In the genomic region with DNA sequence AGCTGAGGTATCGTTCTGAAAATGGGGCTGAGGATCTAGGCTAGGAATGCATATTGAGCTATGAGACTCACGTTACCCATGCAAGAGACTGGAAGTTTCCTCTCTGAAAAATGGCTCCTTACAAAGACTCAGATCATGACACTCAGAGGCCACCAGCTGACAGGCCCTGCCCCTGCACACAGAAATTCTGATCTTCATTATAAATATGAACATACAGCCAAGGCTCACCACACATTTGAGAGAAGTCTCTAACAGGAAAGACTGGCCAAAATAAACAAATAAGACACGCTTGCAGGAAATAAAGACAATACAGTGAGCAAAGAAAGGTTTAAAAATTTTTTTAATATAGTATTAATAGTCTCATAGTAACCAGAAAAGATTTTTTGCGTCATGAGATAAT, we compare ENCODE assay signal across 15 cellular contexts.
"Had no signal": no experiment of that assay in that cellular context is flagged by ENCODE, and none has a peak within 500 bp of the region (broad histone marks: within the 10 kb centered on the region; RNA-seq: fewer than 3 reads in every experiment).

No MANE protein-coding gene starts in this region.

- DNase-seq: activated CD4-positive, alpha-beta T cell treated with anti-CD3 and anti-CD28 coated beads, Interleukin-2, amount 10 ng/mL, durations not matched to agents 7 days and 5 days; activated CD8-positive, alpha-beta memory T cell treated with anti-CD3 and anti-CD28 coated beads for 24 hours; activated gamma-delta T cell treated with Interleukin-2 at 50 U/mL for 16 hours; activated naive CD8-positive, alpha-beta T cell treated with anti-CD3 and anti-CD28 coated beads, Interleukin-2, amount 10 ng/mL, durations not matched to agents 7 days and 5 days; foreskin melanocyte; head of caudate nucleus; lower lobe of right lung; pancreas; retina; stimulated activated CD4-positive, alpha-beta T cell treated with anti-CD3 and anti-CD28 coated beads, Interleukin-15, amount 100 ng/mL, for 24 hours; stimulated activated CD4-positive, alpha-beta T cell treated with anti-CD3 and anti-CD28 coated beads, Interleukin-4, amount 100 ng/mL, for 1 hour; trophoblast cell had no signal

- H3K36me3 ChIP-seq: esophagus muscularis mucosa, lower lobe of right lung, neural progenitor cell, pancreas, suprapubic skin had no signal

- H3K27me3 ChIP-seq: esophagus muscularis mucosa, neural progenitor cell, pancreas, suprapubic skin had no signal

- ATAC-seq: lower lobe of right lung, pancreas had no signal

- H3K4me3 ChIP-seq: esophagus muscularis mucosa, lower lobe of right lung, neural progenitor cell, pancreas, suprapubic skin had no signal

- H3K9me3 ChIP-seq: lower lobe of right lung, pancreas, suprapubic skin had no signal

- H3K27ac ChIP-seq: esophagus muscularis mucosa, lower lobe of right lung, neural progenitor cell, pancreas, suprapubic skin had no signal

- H3K4me1 ChIP-seq: lower lobe of right lung, neural progenitor cell, pancreas, suprapubic skin had no signal
